18 cellular contexts compared by ENCODE assay signal in genomic region chr12:65637774-65638173, GRCh38.
A peak's percentile ranks its signal among the peaks of the same experiment; 100 is the strongest.
DNase-seq lines count a peak whose midpoint lies in the region; ATAC-seq, FAIRE-seq and TF ChIP-seq lines count a peak whose summit lies in the region.
"Had no signal": no experiment of that assay in that cellular context is flagged by ENCODE, and none has a peak within 500 bp of the region (broad histone marks: within the 10 kb centered on the region; RNA-seq: fewer than 3 reads in every experiment).

No MANE protein-coding gene starts in this region.

- H2AFZ ChIP-seq in HCT116 (ENCODE audit: low read depth, low read length, poor library complexity, severe bottlenecking) (no peak overlapping the region), PC-3 (ENCODE audit: low read length) (no peak overlapping the region), endothelial cell of umbilical vein (ENCODE audit: low read depth, low read length) (no peak overlapping the region)

- H3K9me2 ChIP-seq in HCT116 (ENCODE audit: insufficient read depth) (no peaks in the 10 kb centered on the region), PC-3 (replicated peaks; ENCODE audit: low read length) (no peaks in the 10 kb centered on the region)

- H3K9me1 ChIP-seq in endothelial cell of umbilical vein (replicated peaks; ENCODE audit: control insufficient read depth, extremely low read depth, insufficient read depth, low read length) = no peaks in the 10 kb centered on the region

- peak; percentile 86 for FAIRE-seq in endothelial cell of umbilical vein (lab: Jason Lieb, UNC)
- FAIRE-seq: kidney, small intestine had no signal

- POLR2A ChIA-PET in HCT116 (lab: Charles Lee) = interaction anchor here (1.4 kb wide), 1 partner anchor 186 kb away, joined by 3 read pairs; the partner anchor contains the start of gene HMGA2
- POLR2A ChIA-PET in PC-3 (lab: Charles Lee; ENCODE audit: unreplicated experiment) = no interaction called here
- POLR2A ChIA-PET in endothelial cell of umbilical vein (lab: Charles Lee) = interaction anchor here (0.8 to 1.3 kb wide), 2 partner anchors 11 to 19 kb away, joined by 4 to 9 read pairs; no protein-coding TSS in a partner anchor

- intact Hi-C loops in HCT116 (cut with micrococcal nuclease) (no loop called here), PC-3 (cut with micrococcal nuclease) (no loop called here), endothelial cell of umbilical vein (cut with micrococcal nuclease) (no loop called here)

- H3K4me1 ChIP-seq in HCT116 (ENCODE audit: control insufficient read depth in 1 of 2, insufficient read depth in 2 of 2, low read length in 2 of 2) = peaks cover 54 to 75% of the 10 kb centered on the region in 2 experiments
- peaks cover 56% of the 10 kb centered on the region for H3K4me1 ChIP-seq in PC-3 (ENCODE audit: insufficient read depth, low read length)
- peaks cover 52% of the 10 kb centered on the region for H3K4me1 ChIP-seq in endothelial cell of umbilical vein (ENCODE audit: control insufficient read depth, extremely low read depth, insufficient read depth, low read length)
- H3K4me1 ChIP-seq: adrenal gland, psoas muscle, tibial nerve had no signal

- no peaks in the 10 kb centered on the region for H4K20me1 ChIP-seq in HCT116 (ENCODE audit: insufficient read depth)
- H4K20me1 ChIP-seq in PC-3 (ENCODE audit: low read length) = no peaks in the 10 kb centered on the region
- H4K20me1 ChIP-seq in endothelial cell of umbilical vein (replicated peaks; ENCODE audit: control insufficient read depth, extremely low read depth, insufficient read depth, low read length) = no peaks in the 10 kb centered on the region

- H3K36me3 ChIP-seq in HCT116 (ENCODE audit: control insufficient read depth in 1 of 2, insufficient read depth in 2 of 2, low read length in 2 of 2) (no peaks in the 10 kb centered on the region; a peak in 1 of 4 replicates), PC-3 (ENCODE audit: low read depth, low read length) (no peaks in the 10 kb centered on the region), endothelial cell of umbilical vein (ENCODE audit: control insufficient read depth in 2 of 2, extremely low read depth in 1 of 2, insufficient read depth in 2 of 2, low read length in 2 of 2) (no peaks in the 10 kb centered on the region)
- H3K36me3 ChIP-seq: adrenal gland, tibial nerve had no signal

- DNase-seq in HCT116 (ENCODE audit: low read depth, low spot score) (no peak), PC-3 (peak; percentile 65), endothelial cell of umbilical vein (ENCODE audit: low read depth, low spot score) (peak; percentile 89), pulmonary artery endothelial cell (ENCODE audit: low read depth, low spot score) (peak; percentile 55), NCI-H1694 treated with DMSO at 0.1 percent for 48 hours (lab: John Stamatoyannopoulos, UW) (no peak), RPMI8226 (no peak), amygdala (lab: John Stamatoyannopoulos, UW) (no peak)
- DNase-seq: activated T-cell treated with anti-CD3 and anti-CD28 coated beads, Interleukin-2, amount 50 U/mL, for 1 hour; adrenal gland; CD8-positive, alpha-beta memory T cell; dorsolateral prefrontal cortex; kidney; NK-92 treated with Interleukin-12 subunit alpha and Interleukin-12 subunit beta, amount 100 ng/mL, for 24 hours; psoas muscle; small intestine; stimulated activated naive CD4-positive, alpha-beta T cell had no signal

- H3K9ac ChIP-seq in HCT116 (ENCODE audit: low read length) = no peak overlapping the region
- H3K9ac ChIP-seq in PC-3 (ENCODE audit: low read length) = peak overlapping the region; percentile 84
- peak overlapping the region; percentile 33 for H3K9ac ChIP-seq in endothelial cell of umbilical vein (replicated peaks; ENCODE audit: extremely low read depth, insufficient read depth, low read length)

- RAD21 ChIA-PET in HCT116 (lab: Charles Lee; ENCODE audit: low non-redundant PET in 1 of 2, low total read pairs in 2 of 2, uncharacterized antibody in 2 of 2, unreplicated experiment in 2 of 2) = no interaction called here

- TF ChIP-seq CTCF in HCT116 (IDR thresholded peaks at IDR 0.05 in 2 of 3, conservative IDR thresholded peaks at IDR 0.05 in 1 of 3; ENCODE audit: borderline replicate concordance in 1 of 3, insufficient read depth in 1 of 3, low read depth in 2 of 3, low read length in 2 of 3) (no peak), PC-3 (conservative IDR thresholded peaks at IDR 0.05; ENCODE audit: low read depth, low read length) (no peak), endothelial cell of umbilical vein (IDR thresholded peaks at IDR 0.05; ENCODE audit: extremely low read depth in 1 of 2, insufficient read depth in 1 of 2, low read depth in 1 of 2, low read length in 2 of 2) (no peak)

- CTCF ChIA-PET in HCT116 (lab: Charles Lee) (no interaction called here), PC-3 (lab: Charles Lee) (no interaction called here), endothelial cell of umbilical vein (lab: Charles Lee) (interaction anchor here (0.8 to 1.6 kb wide), 4 partner anchors 8 to 36 kb away, joined by 3 to 6 read pairs (median 3); no protein-coding TSS in a partner anchor)

- H3K79me2 ChIP-seq in HCT116 (ENCODE audit: insufficient read depth, low read length) = peaks cover 22% of the 10 kb centered on the region; the same call in 1 of the 2 replicates
- H3K79me2 ChIP-seq in PC-3 (ENCODE audit: low read length) = peaks cover 16% of the 10 kb centered on the region; the same call in 1 of the 2 replicates
- no peaks in the 10 kb centered on the region for H3K79me2 ChIP-seq in endothelial cell of umbilical vein (ENCODE audit: control insufficient read depth, insufficient read depth, low read length)

- no peak for TF ChIP-seq POLR2A in HCT116 (IDR thresholded peaks at IDR 0.05; ENCODE audit: borderline replicate concordance, extremely low read depth, insufficient read depth, insufficient read length)
- peak; percentile 51 for TF ChIP-seq POLR2A in endothelial cell of umbilical vein (IDR thresholded peaks at IDR 0.05; ENCODE audit: low read depth, low read length)

- H3K27me3 ChIP-seq in HCT116 (ENCODE audit: insufficient read depth, low read length) = no peaks in the 10 kb centered on the region
- no peaks in the 10 kb centered on the region for H3K27me3 ChIP-seq in PC-3 (ENCODE audit: low read length)
- H3K27me3 ChIP-seq in endothelial cell of umbilical vein (ENCODE audit: control insufficient read depth in 2 of 2, insufficient read depth in 2 of 2, low read length in 2 of 2) = no peaks in the 10 kb centered on the region
- H3K27me3 ChIP-seq: adrenal gland, dorsolateral prefrontal cortex had no signal

- no peak for TF ChIP-seq RAD21 in HCT116 (IDR thresholded peaks at IDR 0.05; ENCODE audit: low read depth)

- no peak overlapping the region for H3K4me3 ChIP-seq in HCT116 (replicated peaks in 1 of 2; ENCODE audit: low read depth in 1 of 2, low read length in 2 of 2)
- H3K4me3 ChIP-seq in PC-3 (ENCODE audit: low read length) = no peak overlapping the region
- no peak overlapping the region for H3K4me3 ChIP-seq in endothelial cell of umbilical vein (replicated peaks in 1 of 3; ENCODE audit: insufficient read depth in 1 of 3, low read depth in 1 of 3, low read length in 3 of 3)
- H3K4me3 ChIP-seq: adrenal gland, dorsolateral prefrontal cortex, psoas muscle, tibial nerve had no signal

- H3K27ac ChIP-seq in HCT116 (ENCODE audit: low read depth, low read length) (peak overlapping the region; percentile 11; the same call in 1 of the 2 replicates), PC-3 (ENCODE audit: low read length) (peak overlapping the region; percentile 99), endothelial cell of umbilical vein (ENCODE audit: insufficient read depth, low read depth, low read length) (peak overlapping the region; percentile 85)
- H3K27ac ChIP-seq: adrenal gland, dorsolateral prefrontal cortex, psoas muscle, RWPE1, tibial nerve had no signal

- ATAC-seq in HCT116 = no peak
- ATAC-seq in PC-3 = peak; percentile 10; the same call in 1 of the 2 replicates
- ATAC-seq: psoas muscle had no signal

- H3K4me2 ChIP-seq in HCT116 (ENCODE audit: low read length) (no peak overlapping the region), PC-3 (ENCODE audit: low read length) (no peak overlapping the region), endothelial cell of umbilical vein (ENCODE audit: insufficient read depth, low read length) (peak overlapping the region; percentile 43)

- H3F3A ChIP-seq in PC-3 (ENCODE audit: low read length, unreplicated experiment) = peaks cover 15% of the 10 kb centered on the region

- H3K9me3 ChIP-seq in HCT116 (ENCODE audit: control insufficient read depth in 1 of 2, insufficient read depth in 1 of 2, low read depth in 1 of 2, low read length in 2 of 2) = no peaks in the 10 kb centered on the region
- no peaks in the 10 kb centered on the region for H3K9me3 ChIP-seq in PC-3 (ENCODE audit: low read length)
- no peaks in the 10 kb centered on the region for H3K9me3 ChIP-seq in endothelial cell of umbilical vein (replicated peaks; ENCODE audit: control insufficient read depth, insufficient read depth, low read length)
- H3K9me3 ChIP-seq: adrenal gland, psoas muscle, tibial nerve had no signal

- dilution Hi-C loops in endothelial cell of umbilical vein (cut with MboI; ENCODE audit: extremely low pct_ligation_motif_present, low sequenced_read_pairs) = no loop called here

- BruUV-seq in HCT116 (replicated peaks; lab: Mats Ljungman, UMichigan) = no TSS peak
- no TSS peak for BruUV-seq in PC-3 (replicated peaks; lab: Mats Ljungman, UMichigan)
- no TSS peak for BruUV-seq in endothelial cell of umbilical vein (replicated peaks; lab: Mats Ljungman, UMichigan)

TF ChIP-seq in HCT116, 20 proteins besides CTCF, POLR2A, EP300 and RAD21:
- no peak for TF ChIP-seq EGR1 (IDR thresholded peaks at IDR 0.05; ENCODE audit: low read depth)
- TF ChIP-seq POLR2AphosphoS5 (IDR thresholded peaks at IDR 0.05; ENCODE audit: low read depth, low read length) = no peak
- TF ChIP-seq CEBPB (IDR thresholded peaks at IDR 0.05; ENCODE audit: low read depth) = no peak
- TF ChIP-seq TCF7L2 (IDR thresholded peaks at IDR 0.05; ENCODE audit: borderline replicate concordance, extremely low read depth, insufficient read depth, insufficient read length) = no peak
TF ChIP-seq in HCT116: peak in this region for 0.

TF ChIP-seq in endothelial cell of umbilical vein, 7 proteins besides CTCF, POLR2A, EP300 and RAD21:
- TF ChIP-seq MAX (IDR thresholded peaks at IDR 0.05; ENCODE audit: insufficient read depth, insufficient read length) = no peak
- TF ChIP-seq POLR2AphosphoS5 (IDR thresholded peaks at IDR 0.05; ENCODE audit: insufficient read depth, low read depth, low read length) = peak; percentile 58
- peak; percentile 70 for TF ChIP-seq JUN (IDR thresholded peaks at IDR 0.05; ENCODE audit: borderline replicate concordance, insufficient read depth, insufficient read length, low read depth)
- TF ChIP-seq FOS (IDR thresholded peaks at IDR 0.05; ENCODE audit: borderline replicate concordance, insufficient read depth, low read length) = peak; percentile 82
- no peak for TF ChIP-seq GATA2 (IDR thresholded peaks at IDR 0.05; ENCODE audit: insufficient read depth, insufficient read length, low read depth, low read length)
- TF ChIP-seq MYC (IDR thresholded peaks at IDR 0.05; ENCODE audit: low read depth, low read length) = no peak
- no peak for TF ChIP-seq EZH2 (IDR thresholded peaks at IDR 0.05; ENCODE audit: borderline replicate concordance, low read depth, low read length, severe bottlenecking)

Comparison
In these comparisons a context has a peak if more than half of its experiments do, and no peak if none do; other contexts are left out.
1. DNase-seq: peak in PC-3 (single experiment), endothelial cell of umbilical vein (single experiment) and pulmonary artery endothelial cell (single experiment); none in HCT116 (single experiment), NCI-H1694 treated with DMSO at 0.1 percent for 48 hours (single experiment), RPMI8226 (single experiment) and amygdala (0 of 56).
2. H3K27ac ChIP-seq: peak in every context shown above with its lines; median percentile 99 in PC-3; 85 in endothelial cell of umbilical vein; 11 in HCT116.